Comparison of ENCODE assay signal across 8 cellular contexts in the genomic region with DNA sequence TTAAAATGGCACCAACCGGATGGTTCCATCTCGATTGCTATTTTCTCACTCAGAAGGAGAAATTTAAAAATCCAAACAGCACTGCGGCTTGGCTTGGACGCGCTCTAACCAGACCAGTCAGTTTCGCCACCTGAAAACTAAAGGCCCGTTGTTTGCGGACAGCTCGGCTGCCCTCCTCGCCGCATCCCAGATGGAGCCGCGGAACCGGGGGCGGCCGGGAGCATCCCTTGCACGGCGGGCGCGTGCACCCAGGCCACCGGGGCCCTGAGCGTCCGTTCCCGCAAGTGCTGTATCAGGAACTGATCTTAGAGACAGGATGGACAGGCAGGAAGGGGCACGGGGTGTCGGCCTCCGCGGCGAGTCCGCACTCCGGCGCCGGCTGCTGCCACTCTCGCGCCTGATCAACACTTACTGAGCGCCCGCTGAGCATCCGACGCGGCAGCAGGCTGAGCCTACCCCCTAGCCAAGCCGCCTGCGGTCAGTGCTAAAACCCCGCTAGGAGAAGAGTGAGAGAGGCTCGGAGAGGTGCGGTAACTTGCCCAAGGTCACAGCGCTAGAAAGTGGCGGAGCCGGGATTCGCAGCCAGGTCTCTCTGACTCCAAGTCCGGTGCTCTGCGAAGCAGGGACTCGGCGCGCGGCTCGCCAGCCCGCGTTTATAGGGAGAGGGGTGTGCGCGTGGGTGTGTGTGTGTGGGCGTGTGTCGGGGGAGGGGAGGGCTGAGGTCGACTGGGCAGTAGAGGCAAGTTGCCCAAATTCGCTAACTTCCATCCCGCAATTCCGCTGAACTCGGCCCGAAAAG. TPM values are rescaled to one million over a fixed set of nuclear protein-coding genes. Genes with fewer than 3 reads are reported as not detected.
DNase-seq lines count a peak whose midpoint lies in the region; ATAC-seq, FAIRE-seq and TF ChIP-seq lines count a peak whose summit lies in the region.

Gene CITED1, minus strand, starts transcription at position 629 of the 799 bp plus-strand sequence. CDS start 3,045 bp downstream, outside the sequence.

- H3K4me1 ChIP-seq in esophagus squamous epithelium (peaks cover 20 to 44% (median 21%) of the 10 kb centered on the region in 3 donors), prostate gland (replicated peaks) (no peaks in the 10 kb centered on the region)

- no peak for TF ChIP-seq POLR2A in esophagus squamous epithelium (IDR thresholded peaks at IDR 0.05)
- no peak for TF ChIP-seq POLR2A in prostate gland (IDR thresholded peaks at IDR 0.05)
- no peak for TF ChIP-seq POLR2A in GM12892 (IDR thresholded peaks at IDR 0.05; ENCODE audit: low read depth, low read length)

- no peak for ATAC-seq in GM19023 (IDR thresholded peaks at IDR 0.05; ENCODE audit: unreplicated experiment)

- H3K4me1 Mint-ChIP-seq in activated CD4-positive, alpha-beta T cell treated with anti-CD3 and anti-CD28 coated beads, Interleukin-2, amount 10 ng/mL, durations not matched to agents 24 days and 14 days = peaks cover 21% of the 10 kb centered on the region

- H3K4me3 ChIP-seq in esophagus squamous epithelium = peak within 1 kb of the TSS; percentile 34 to 67 (median 48)
- H3K4me3 ChIP-seq in prostate gland = peak within 1 kb of the TSS; percentile 32 to 41

- FAIRE-seq in GM12892 (lab: Jason Lieb, UNC) = no peak

- no peaks in the 10 kb centered on the region for H3K9me3 Mint-ChIP-seq in activated CD4-positive, alpha-beta T cell treated with anti-CD3 and anti-CD28 coated beads, Interleukin-2, amount 10 ng/mL, durations not matched to agents 24 days and 14 days

- H3K27ac Mint-ChIP-seq in activated CD4-positive, alpha-beta T cell treated with anti-CD3 and anti-CD28 coated beads, Interleukin-2, amount 10 ng/mL, durations not matched to agents 24 days and 14 days = no peak within 1 kb of the TSS

- no peaks in the 10 kb centered on the region for H3K36me3 Mint-ChIP-seq in activated CD4-positive, alpha-beta T cell treated with anti-CD3 and anti-CD28 coated beads, Interleukin-2, amount 10 ng/mL, durations not matched to agents 24 days and 14 days (ENCODE audit: low read depth)

- no peaks in the 10 kb centered on the region for H3K36me3 ChIP-seq in esophagus squamous epithelium
- H3K36me3 ChIP-seq in prostate gland = no peaks in the 10 kb centered on the region

- peak within 1 kb of the TSS; percentile 36; the same call in 1 of the 2 replicates for H3K27ac ChIP-seq in VCaP
- no peak within 1 kb of the TSS for H3K27ac ChIP-seq in esophagus squamous epithelium
- no peak within 1 kb of the TSS for H3K27ac ChIP-seq in prostate gland

- H3K27me3 Mint-ChIP-seq in activated CD4-positive, alpha-beta T cell treated with anti-CD3 and anti-CD28 coated beads, Interleukin-2, amount 10 ng/mL, durations not matched to agents 24 days and 14 days = peaks cover 66% of the 10 kb centered on the region

- peak within 1 kb of the TSS; percentile 86 for H3K4me3 Mint-ChIP-seq in activated CD4-positive, alpha-beta T cell treated with anti-CD3 and anti-CD28 coated beads, Interleukin-2, amount 10 ng/mL, durations not matched to agents 24 days and 14 days

- no peak for TF ChIP-seq CTCF in VCaP (conservative IDR thresholded peaks at IDR 0.05)
- no peak for TF ChIP-seq CTCF in esophagus squamous epithelium (IDR thresholded peaks at IDR 0.05)
- no peak for TF ChIP-seq CTCF in prostate gland (IDR thresholded peaks at IDR 0.05)

- H3K27me3 ChIP-seq in esophagus squamous epithelium (peaks cover 0 to 76% (median 31%) of the 10 kb centered on the region in 4 donors), prostate gland (replicated peaks; ENCODE audit: insufficient read depth) (no peaks in the 10 kb centered on the region)

- 0 to 34% methylated on average over 8 to 11 of the region's 68 CpGs for WGBS in esophagus squamous epithelium, 2 donors
- 0% methylated on average over 7 of the region's 68 CpGs for WGBS in prostate gland

- intact Hi-C loops in activated CD4-positive, alpha-beta T cell treated with anti-CD3 and anti-CD28 coated beads, Interleukin-2, amount 10 ng/mL, durations not matched to agents 24 days and 14 days (cut with micrococcal nuclease) = loop anchor here (5.0 kb wide), 2 partner anchors 42 to 237 kb away; no protein-coding TSS in a partner anchor
- intact Hi-C loops in esophagus squamous epithelium (cut with DNase I) = no loop called here
- intact Hi-C loops in prostate gland (cut with DNase I) = loop anchor here (5.0 kb wide), 1 partner anchor 232 kb away; no protein-coding TSS in a partner anchor

- peak; percentile 59 for DNase-seq in activated CD4-positive, alpha-beta T cell treated with anti-CD3 and anti-CD28 coated beads, Interleukin-2, amount 10 ng/mL, durations not matched to agents 24 days and 14 days
- no peak for DNase-seq in activated CD4-positive, alpha-beta T cell treated with anti-CD3 and anti-CD28 coated beads, Interleukin-2, amount 50 U/mL, for 1 hour
- DNase-seq in esophagus squamous epithelium (lab: John Stamatoyannopoulos, UW) = no peak
- no peak for DNase-seq in prostate gland (ENCODE audit: low spot score)
- DNase-seq in MV-4-11 (lab: John Stamatoyannopoulos, UW) = no peak
- no peak for DNase-seq in GM12892 (ENCODE audit: insufficient read length)

- H3K9me3 ChIP-seq in esophagus squamous epithelium (no peaks in the 10 kb centered on the region), prostate gland (no peaks in the 10 kb centered on the region)

RNA-seq across cellular contexts. Expression of gene CITED1, which starts in this region (rescaled TPM):
- total RNA-seq in activated CD4-positive, alpha-beta T cell treated with anti-CD3 and anti-CD28 coated beads, Interleukin-2, amount 10 ng/mL, durations not matched to agents 24 days and 14 days = not detected in 2 replicates
- total RNA-seq in esophagus squamous epithelium (not detected), prostate gland (100 to 1,000 TPM in 1 of 2 donors, 10 to 100 TPM in 1; 20.1 to 552 TPM)
- polyA plus RNA-seq in GM12892 (2012; ENCODE audit: missing spikeins) = not detected

Comparison
In these comparisons a context has a peak if more than half of its experiments do, and no peak if none do; other contexts are left out.
1. RNA of gene CITED1 (total RNA-seq): 20.1 to 552 TPM in prostate gland; not detected in activated CD4-positive, alpha-beta T cell treated with anti-CD3 and anti-CD28 coated beads, Interleukin-2, amount 10 ng/mL, durations not matched to agents 24 days and 14 days and not detected in esophagus squamous epithelium; every median in the first group is over 10 times any median in the second.
2. Peak in DNase-seq in activated CD4-positive, alpha-beta T cell treated with anti-CD3 and anti-CD28 coated beads, Interleukin-2, amount 10 ng/mL, durations not matched to agents 24 days and 14 days; RNA of the gene not detected or under 1 TPM.